Comparison of ENCODE assay signal across 18 cellular contexts in the genomic region with DNA sequence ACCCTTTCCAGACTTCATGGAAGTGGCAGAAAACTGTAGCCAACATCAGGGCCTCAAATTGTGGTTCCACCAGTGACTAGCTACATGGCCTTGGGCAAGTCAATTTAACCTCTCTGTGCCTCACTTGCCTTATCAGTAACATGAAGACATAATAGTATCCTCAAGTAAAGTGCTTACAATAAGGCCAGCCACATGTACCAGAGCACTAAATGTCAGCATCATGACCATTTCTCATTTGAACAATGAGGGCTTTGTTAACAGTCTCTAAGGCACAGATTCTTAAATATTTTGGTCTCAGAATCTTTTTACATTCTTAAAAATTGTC. TPM values are rescaled to one million over a fixed set of nuclear protein-coding genes. Genes with fewer than 3 reads are reported as not detected.
DNase-seq lines count a peak whose midpoint lies in the region; ATAC-seq and TF ChIP-seq lines count a peak whose summit lies in the region.
"Had no signal": no experiment of that assay in that cellular context is flagged by ENCODE, and none has a peak within 500 bp of the region (broad histone marks: within the 10 kb centered on the region; RNA-seq: fewer than 3 reads in every experiment).

No MANE protein-coding gene starts in this region.

- POLR2A ChIA-PET in CD4-positive, alpha-beta T cell (lab: Charles Lee): no interaction called here

- H3K36me3 Mint-ChIP-seq in CD4-positive, alpha-beta T cell (ENCODE audit: low read depth): peaks cover 53% of the 10 kb centered on the region
- peaks cover 57% of the 10 kb centered on the region for H3K36me3 Mint-ChIP-seq in HFFc6 (ENCODE audit: low read depth)
- H3K36me3 Mint-ChIP-seq in activated naive CD8-positive, alpha-beta T cell treated with anti-CD3 and anti-CD28 coated beads for 36 hours: peaks cover 72% of the 10 kb centered on the region
- H3K36me3 Mint-ChIP-seq in neural crest cell (ENCODE audit: low read depth): peaks cover 27% of the 10 kb centered on the region

- H3K27me3 ChIP-seq in CD4-positive, alpha-beta T cell (ENCODE audit: control insufficient read depth, insufficient read depth, low read length): no peaks in the 10 kb centered on the region
- H3K27me3 ChIP-seq: esophagus muscularis mucosa, MG63, right atrium auricular region had no signal

- no peak overlapping the region for H3K4me3 Mint-ChIP-seq in CD4-positive, alpha-beta T cell
- 0 out of 2 replicates have a peak overlapping the region, but pooled peaks have one; percentile 15 for H3K4me3 Mint-ChIP-seq in HFFc6
- no peak overlapping the region for H3K4me3 Mint-ChIP-seq in activated naive CD8-positive, alpha-beta T cell treated with anti-CD3 and anti-CD28 coated beads for 36 hours
- peak overlapping the region; percentile 62 for H3K4me3 Mint-ChIP-seq in neural crest cell

- TF ChIP-seq CTCF in CD4-positive, alpha-beta T cell (IDR thresholded peaks at IDR 0.05): no peak
- no peak for TF ChIP-seq CTCF in HFFc6 (IDR thresholded peaks at IDR 0.05)
- no peak for TF ChIP-seq CTCF in neural crest cell (conservative IDR thresholded peaks at IDR 0.05)

- no peak for ATAC-seq in CD4-positive, alpha-beta T cell (ENCODE audit: poor library complexity)
- no peak for ATAC-seq in esophagus mucosa

- H3K4me1 Mint-ChIP-seq in CD4-positive, alpha-beta T cell (ENCODE audit: low read depth): peaks cover 49% of the 10 kb centered on the region
- peaks cover 67% of the 10 kb centered on the region for H3K4me1 Mint-ChIP-seq in HFFc6 (ENCODE audit: low read depth)
- H3K4me1 Mint-ChIP-seq in activated naive CD8-positive, alpha-beta T cell treated with anti-CD3 and anti-CD28 coated beads for 36 hours: peaks cover 34% of the 10 kb centered on the region
- peaks cover 43% of the 10 kb centered on the region for H3K4me1 Mint-ChIP-seq in neural crest cell

- H3K27ac Mint-ChIP-seq in CD4-positive, alpha-beta T cell: peak overlapping the region; percentile 54
- peak overlapping the region; percentile 29; the same call in 1 of the 2 replicates for H3K27ac Mint-ChIP-seq in HFFc6
- peak overlapping the region; percentile 39 for H3K27ac Mint-ChIP-seq in activated naive CD8-positive, alpha-beta T cell treated with anti-CD3 and anti-CD28 coated beads for 36 hours
- H3K27ac Mint-ChIP-seq in neural crest cell (ENCODE audit: unreplicated experiment): peak overlapping the region; percentile 52

- no peak overlapping the region for H3K27ac ChIP-seq in CD4-positive, alpha-beta T cell (ENCODE audit: low read depth, low read length)
- H3K27ac ChIP-seq: esophagus muscularis mucosa, right atrium auricular region had no signal

- DNase-seq in CD4-positive, alpha-beta T cell: no peak
- DNase-seq in HFFc6 (no peak), neural crest cell (ENCODE audit: low read depth, low spot score) (no peak), A172 (ENCODE audit: low spot score) (no peak), kidney tubule cell (ENCODE audit: low spot score) (no peak)
- no peak for DNase-seq in activated naive CD8-positive, alpha-beta T cell treated with anti-CD3 and anti-CD28 coated beads for 36 hours
- DNase-seq: activated CD4-positive, alpha-beta T cell treated with anti-CD3 and anti-CD28 coated beads for 4 hours; activated CD8-positive, alpha-beta memory T cell treated with anti-CD3 and anti-CD28 coated beads, Interleukin-2, amount 50 U/mL, for 48 hours; activated gamma-delta T cell; effector CD4-positive, alpha-beta T cell; HCEC 1CT; MG63; NCI-H1694; NCI-H226; RPMI8226 had no signal

- no peaks in the 10 kb centered on the region for H3K9me3 Mint-ChIP-seq in CD4-positive, alpha-beta T cell
- H3K9me3 Mint-ChIP-seq in HFFc6 (no peaks in the 10 kb centered on the region), neural crest cell (no peaks in the 10 kb centered on the region)
- peaks cover 3% of the 10 kb centered on the region for H3K9me3 Mint-ChIP-seq in activated naive CD8-positive, alpha-beta T cell treated with anti-CD3 and anti-CD28 coated beads for 36 hours

- intact Hi-C loops in CD4-positive, alpha-beta T cell (cut with DNase I, micrococcal nuclease): no loop called here

- no peaks in the 10 kb centered on the region for H3K9me3 ChIP-seq in CD4-positive, alpha-beta T cell (ENCODE audit: control insufficient read depth, low read length)
- H3K9me3 ChIP-seq: esophagus muscularis mucosa, MG63, right atrium auricular region had no signal

- H3K27me3 Mint-ChIP-seq in CD4-positive, alpha-beta T cell: no peaks in the 10 kb centered on the region
- peaks cover 2% of the 10 kb centered on the region for H3K27me3 Mint-ChIP-seq in HFFc6 (ENCODE audit: insufficient read depth)
- peaks cover 3% of the 10 kb centered on the region for H3K27me3 Mint-ChIP-seq in activated naive CD8-positive, alpha-beta T cell treated with anti-CD3 and anti-CD28 coated beads for 36 hours
- no peaks in the 10 kb centered on the region for H3K27me3 Mint-ChIP-seq in neural crest cell (ENCODE audit: low read depth)

- CTCF ChIA-PET in CD4-positive, alpha-beta T cell (lab: Charles Lee): no interaction called here

RNA-seq across cellular contexts. Expression of gene KCMF1, which starts 5.8 kb away (rescaled TPM):
- total RNA-seq in CD4-positive, alpha-beta T cell: 10 to 100 TPM; 72.4 to 78.0 TPM
- total RNA-seq in HFFc6 (2021; fragmentation: NEBNext Ultra II Directional; extraction: Animal tissue kit (Norgen Biotek cat#: 25700)): 100 to 1,000 TPM in 4 of 6 experiments, 10 to 100 TPM in 2; 95.7 to 105 (median 101) TPM
- 100 to 1,000 TPM; 101 to 111 TPM for total RNA-seq in activated naive CD8-positive, alpha-beta T cell treated with anti-CD3 and anti-CD28 coated beads for 36 hours
- 57.0 and 61.2 TPM in 2 replicates for total RNA-seq in neural crest cell
- total RNA-seq in A172 (2014; rRNA removed; shearing (Covaris generic)): 106 and 118 TPM in 2 replicates
- 80.7 TPM for total RNA-seq in esophagus mucosa

RNA-seq across cellular contexts. Expression of gene TMSB10, which starts 59.7 kb away (rescaled TPM):
- 1,000 to 10,000 TPM; 1,969 to 2,001 TPM for total RNA-seq in CD4-positive, alpha-beta T cell
- total RNA-seq in HFFc6 (2021; fragmentation: NEBNext Ultra II Directional; extraction: Animal tissue kit (Norgen Biotek cat#: 25700)): 1,000 to 10,000 TPM; 3,909 to 6,151 (median 5,325) TPM
- total RNA-seq in activated naive CD8-positive, alpha-beta T cell treated with anti-CD3 and anti-CD28 coated beads for 36 hours: 1,000 to 10,000 TPM; 1,816 to 1,884 TPM
- 1,431 and 1,563 TPM in 2 replicates for total RNA-seq in neural crest cell
- 8,628 and 10,596 TPM in 2 replicates for total RNA-seq in A172 (2014; rRNA removed; shearing (Covaris generic))
- 1,660 TPM for total RNA-seq in esophagus mucosa

Comparison
In these comparisons a context has a peak if more than half of its experiments do, and no peak if none do; other contexts are left out.
1. H3K4me3 Mint-ChIP-seq: peak in HFFc6 (single experiment) and neural crest cell (single experiment); none in CD4-positive, alpha-beta T cell (single experiment) and activated naive CD8-positive, alpha-beta T cell treated with anti-CD3 and anti-CD28 coated beads for 36 hours (single experiment).
2. Peak in every context shown above with its lines, with median percentiles within 50 percentile points of each other: H3K27ac Mint-ChIP-seq.